ENCODE assay signal across 20 cellular contexts in genomic region chr17:7047566-7047965, GRCh38. TPM values are rescaled to one million over a fixed set of nuclear protein-coding genes. Genes with fewer than 3 reads are reported as not detected.
DNase-seq lines count a peak whose midpoint lies in the region; ATAC-seq and TF ChIP-seq lines count a peak whose summit lies in the region.
"Had no signal": no experiment of that assay in that cellular context is flagged by ENCODE, and none has a peak within 500 bp of the region (broad histone marks: within the 10 kb centered on the region; RNA-seq: fewer than 3 reads in every experiment).

No MANE protein-coding gene starts in this region.

- peaks cover 27% of the 10 kb centered on the region for H3K4me1 Mint-ChIP-seq in activated CD8-positive, alpha-beta T cell treated with anti-CD3 and anti-CD28 coated beads for 36 hours (ENCODE audit: low read depth)
- peaks cover 27% of the 10 kb centered on the region for H3K4me1 Mint-ChIP-seq in activated CD8-positive, alpha-beta T cell treated with anti-CD3 and anti-CD28 coated beads, Interleukin-2, amount 10 ng/mL, durations not matched to agents 7 days and 5 days (ENCODE audit: low read depth)
- H3K4me1 Mint-ChIP-seq in CD8-positive, alpha-beta memory T cell = peaks cover 21 to 39% (median 30%) of the 10 kb centered on the region in 3 donors
- H3K4me1 Mint-ChIP-seq in activated naive CD8-positive, alpha-beta T cell treated with anti-CD3 and anti-CD28 coated beads, Interleukin-2, amount 50 U/mL, for 24 hours = peaks cover 38% of the 10 kb centered on the region
- peaks cover 33% of the 10 kb centered on the region for H3K4me1 Mint-ChIP-seq in nephron progenitor cell

- CTCF ChIA-PET in activated CD8-positive, alpha-beta T cell treated with anti-CD3 and anti-CD28 coated beads for 36 hours (lab: Charles Lee) = interaction anchor here (0.7 to 12.3 kb wide), 5 partner anchors 13 to 145 kb away, joined by 3 to 371 read pairs (median 8); partner anchors contain the start of gene ASGR1
- CTCF ChIA-PET in activated CD8-positive, alpha-beta T cell treated with anti-CD3 and anti-CD28 coated beads, Interleukin-2, amount 10 ng/mL, durations not matched to agents 7 days and 5 days (lab: Charles Lee) = interaction anchor here (0.7 to 13.6 kb wide), 4 partner anchors 34 to 130 kb away, joined by 3 to 395 read pairs (median 4); no protein-coding TSS in a partner anchor
- CTCF ChIA-PET in CD8-positive, alpha-beta memory T cell (lab: Charles Lee) = interaction anchor here (0.7 to 1.2 kb wide), 2 partner anchors 89 to 195 kb away, joined by 3 to 6 read pairs; partner anchors contain the start of gene GABARAP

- no peaks in the 10 kb centered on the region for H3K36me3 Mint-ChIP-seq in activated CD8-positive, alpha-beta T cell treated with anti-CD3 and anti-CD28 coated beads for 36 hours (ENCODE audit: low read depth)
- no peaks in the 10 kb centered on the region for H3K36me3 Mint-ChIP-seq in activated CD8-positive, alpha-beta T cell treated with anti-CD3 and anti-CD28 coated beads, Interleukin-2, amount 10 ng/mL, durations not matched to agents 7 days and 5 days (ENCODE audit: low read depth)
- H3K36me3 Mint-ChIP-seq in CD8-positive, alpha-beta memory T cell = no peaks in the 10 kb centered on the region
- H3K36me3 Mint-ChIP-seq in activated naive CD8-positive, alpha-beta T cell treated with anti-CD3 and anti-CD28 coated beads, Interleukin-2, amount 50 U/mL, for 24 hours (ENCODE audit: low read depth) = no peaks in the 10 kb centered on the region
- H3K36me3 Mint-ChIP-seq in nephron progenitor cell (ENCODE audit: low read depth) = no peaks in the 10 kb centered on the region

- intact Hi-C loops in activated CD8-positive, alpha-beta T cell treated with anti-CD3 and anti-CD28 coated beads for 36 hours (cut with micrococcal nuclease) = no loop called here

- no peak overlapping the region for H3K27ac ChIP-seq in CD8-positive, alpha-beta memory T cell (ENCODE audit: low read depth, low read length)
- H3K27ac ChIP-seq: SJSA1, thoracic aorta had no signal

- peak; percentile 15 for ATAC-seq in activated CD8-positive, alpha-beta T cell treated with anti-CD3 and anti-CD28 coated beads for 36 hours
- no peak for ATAC-seq in activated CD8-positive, alpha-beta T cell treated with anti-CD3 and anti-CD28 coated beads, Interleukin-2, amount 10 ng/mL, durations not matched to agents 7 days and 5 days
- peak; percentile 35 for ATAC-seq in activated naive CD8-positive, alpha-beta T cell treated with anti-CD3 and anti-CD28 coated beads, Interleukin-2, amount 50 U/mL, for 24 hours
- ATAC-seq: sciatic nerve had no signal

- H3K36me3 ChIP-seq in CD8-positive, alpha-beta memory T cell (ENCODE audit: insufficient read depth, low read length) = no peaks in the 10 kb centered on the region
- H3K36me3 ChIP-seq: SJSA1, thoracic aorta had no signal

- H3K4me1 ChIP-seq in CD8-positive, alpha-beta memory T cell (ENCODE audit: insufficient read depth, low read length) = peaks cover 26% of the 10 kb centered on the region

- H3K27ac Mint-ChIP-seq in activated CD8-positive, alpha-beta T cell treated with anti-CD3 and anti-CD28 coated beads for 36 hours = no peak overlapping the region
- H3K27ac Mint-ChIP-seq in activated CD8-positive, alpha-beta T cell treated with anti-CD3 and anti-CD28 coated beads, Interleukin-2, amount 10 ng/mL, durations not matched to agents 7 days and 5 days = no peak overlapping the region
- H3K27ac Mint-ChIP-seq in CD8-positive, alpha-beta memory T cell = peak overlapping the region in 7 of 8 donors; percentile 18 to 96 (median 89)
- no peak overlapping the region for H3K27ac Mint-ChIP-seq in activated naive CD8-positive, alpha-beta T cell treated with anti-CD3 and anti-CD28 coated beads, Interleukin-2, amount 50 U/mL, for 24 hours
- no peak overlapping the region for H3K27ac Mint-ChIP-seq in nephron progenitor cell
- H3K27ac Mint-ChIP-seq: HFFc6 had no signal

- no peaks in the 10 kb centered on the region for H3K9me3 ChIP-seq in CD8-positive, alpha-beta memory T cell (ENCODE audit: low read length)
- H3K9me3 ChIP-seq: SJSA1, thoracic aorta had no signal

- H3K4me3 Mint-ChIP-seq in activated CD8-positive, alpha-beta T cell treated with anti-CD3 and anti-CD28 coated beads for 36 hours = peak overlapping the region; percentile 73
- H3K4me3 Mint-ChIP-seq in activated CD8-positive, alpha-beta T cell treated with anti-CD3 and anti-CD28 coated beads, Interleukin-2, amount 10 ng/mL, durations not matched to agents 7 days and 5 days = no peak overlapping the region
- H3K4me3 Mint-ChIP-seq in CD8-positive, alpha-beta memory T cell = peak overlapping the region in 6 of 7 donors; percentile 47 to 93 (median 86)
- H3K4me3 Mint-ChIP-seq in activated naive CD8-positive, alpha-beta T cell treated with anti-CD3 and anti-CD28 coated beads, Interleukin-2, amount 50 U/mL, for 24 hours = peak overlapping the region; percentile 29
- H3K4me3 Mint-ChIP-seq in nephron progenitor cell = peak overlapping the region; percentile 84

- H3K4me3 ChIP-seq in CD8-positive, alpha-beta memory T cell (ENCODE audit: low read length) = no peak overlapping the region
- H3K4me3 ChIP-seq: SJSA1 had no signal

- H3K27me3 Mint-ChIP-seq in activated CD8-positive, alpha-beta T cell treated with anti-CD3 and anti-CD28 coated beads for 36 hours = peaks cover 2% of the 10 kb centered on the region
- H3K27me3 Mint-ChIP-seq in activated CD8-positive, alpha-beta T cell treated with anti-CD3 and anti-CD28 coated beads, Interleukin-2, amount 10 ng/mL, durations not matched to agents 7 days and 5 days (ENCODE audit: low read depth) = peaks cover 10% of the 10 kb centered on the region
- H3K27me3 Mint-ChIP-seq in CD8-positive, alpha-beta memory T cell = no peaks in the 10 kb centered on the region
- H3K27me3 Mint-ChIP-seq in activated naive CD8-positive, alpha-beta T cell treated with anti-CD3 and anti-CD28 coated beads, Interleukin-2, amount 50 U/mL, for 24 hours = peaks cover 2% of the 10 kb centered on the region
- peaks cover 21% of the 10 kb centered on the region for H3K27me3 Mint-ChIP-seq in nephron progenitor cell (ENCODE audit: low read depth, poor library complexity)

- TF ChIP-seq CTCF in activated CD8-positive, alpha-beta T cell treated with anti-CD3 and anti-CD28 coated beads for 36 hours (IDR thresholded peaks at IDR 0.05) = no peak
- no peak for TF ChIP-seq CTCF in nephron progenitor cell (IDR thresholded peaks at IDR 0.05)

- POLR2A ChIA-PET in activated CD8-positive, alpha-beta T cell treated with anti-CD3 and anti-CD28 coated beads for 36 hours (lab: Charles Lee) = interaction anchor here (1.1 to 1.3 kb wide), 2 partner anchors 86 to 89 kb away, joined by 3 read pairs; no protein-coding TSS in a partner anchor
- POLR2A ChIA-PET in activated CD8-positive, alpha-beta T cell treated with anti-CD3 and anti-CD28 coated beads, Interleukin-2, amount 10 ng/mL, durations not matched to agents 7 days and 5 days (lab: Charles Lee) = interaction anchor here (2.3 to 2.9 kb wide), 2 partner anchors 12 to 85 kb away, joined by 16 to 24 read pairs; partner anchors contain the start of gene SLC16A13
- POLR2A ChIA-PET in CD8-positive, alpha-beta memory T cell (lab: Charles Lee) = interaction anchor here (0.6 to 1.0 kb wide), 2 partner anchors 12 to 637 kb away, joined by 3 read pairs; no protein-coding TSS in a partner anchor

- no peaks in the 10 kb centered on the region for H3K27me3 ChIP-seq in CD8-positive, alpha-beta memory T cell (ENCODE audit: insufficient read depth, low read length, poor library complexity, severe bottlenecking)

- peak; percentile 57 for DNase-seq in activated CD8-positive, alpha-beta T cell treated with anti-CD3 and anti-CD28 coated beads for 36 hours
- DNase-seq in activated CD8-positive, alpha-beta T cell treated with anti-CD3 and anti-CD28 coated beads, Interleukin-2, amount 10 ng/mL, durations not matched to agents 7 days and 5 days = no peak
- no peak for DNase-seq in CD8-positive, alpha-beta memory T cell
- DNase-seq in activated naive CD8-positive, alpha-beta T cell treated with anti-CD3 and anti-CD28 coated beads, Interleukin-2, amount 50 U/mL, for 24 hours = no peak
- no peak for DNase-seq in nephron progenitor cell
- DNase-seq in middle frontal gyrus (ENCODE audit: extremely low spot score, low spot score) = no peak
- DNase-seq in NCI-H82 (lab: John Stamatoyannopoulos, UW) = no peak
- DNase-seq in GM19238 (ENCODE audit: insufficient read length, low spot score) = no peak
- DNase-seq: glutamatergic neuron; HFFc6; kidney glomerular epithelial cell; NCI-H1048; NCI-H2171; NK-92 treated with Interleukin-12 subunit alpha and Interleukin-12 subunit beta, amount 100 ng/mL, for 24 hours had no signal

- H3K9me3 Mint-ChIP-seq in activated CD8-positive, alpha-beta T cell treated with anti-CD3 and anti-CD28 coated beads for 36 hours = no peaks in the 10 kb centered on the region
- no peaks in the 10 kb centered on the region for H3K9me3 Mint-ChIP-seq in activated CD8-positive, alpha-beta T cell treated with anti-CD3 and anti-CD28 coated beads, Interleukin-2, amount 10 ng/mL, durations not matched to agents 7 days and 5 days (ENCODE audit: insufficient read depth)
- H3K9me3 Mint-ChIP-seq in CD8-positive, alpha-beta memory T cell = no peaks in the 10 kb centered on the region
- H3K9me3 Mint-ChIP-seq in activated naive CD8-positive, alpha-beta T cell treated with anti-CD3 and anti-CD28 coated beads, Interleukin-2, amount 50 U/mL, for 24 hours = no peaks in the 10 kb centered on the region
- no peaks in the 10 kb centered on the region for H3K9me3 Mint-ChIP-seq in nephron progenitor cell
- H3K9me3 Mint-ChIP-seq: HFFc6 had no signal

RNA-seq across cellular contexts. Expression of gene SLC16A11, which starts 3.7 kb away (rescaled TPM):
- total RNA-seq in activated CD8-positive, alpha-beta T cell treated with anti-CD3 and anti-CD28 coated beads for 36 hours = 1 to 10 TPM; 3.1 to 3.4 TPM
- total RNA-seq in activated CD8-positive, alpha-beta T cell treated with anti-CD3 and anti-CD28 coated beads, Interleukin-2, amount 10 ng/mL, durations not matched to agents 7 days and 5 days = under 1 TPM; 0.34 to 0.39 TPM
- 1 to 10 TPM; 1.3 to 1.8 TPM for total RNA-seq in CD8-positive, alpha-beta memory T cell
- polyA plus RNA-seq in CD8-positive, alpha-beta memory T cell = 1.6 TPM
- total RNA-seq: HFFc6, SJSA1 had no signal

RNA-seq across cellular contexts. Expression of gene SLC16A13, which starts 11.8 kb away (rescaled TPM):
- 1 to 10 TPM; 4.8 to 5.9 TPM for total RNA-seq in activated CD8-positive, alpha-beta T cell treated with anti-CD3 and anti-CD28 coated beads for 36 hours
- 10 to 100 TPM; 14.8 to 15.0 TPM for total RNA-seq in activated CD8-positive, alpha-beta T cell treated with anti-CD3 and anti-CD28 coated beads, Interleukin-2, amount 10 ng/mL, durations not matched to agents 7 days and 5 days
- total RNA-seq in CD8-positive, alpha-beta memory T cell = 1 to 10 TPM; 7.7 to 8.1 TPM
- polyA plus RNA-seq in CD8-positive, alpha-beta memory T cell = 1.4 TPM
- total RNA-seq: SJSA1 had no signal

RNA-seq across cellular contexts. Expression of gene BCL6B, which starts 24.7 kb away (rescaled TPM):
- 1 to 10 TPM; 1.2 to 2.4 TPM for total RNA-seq in activated CD8-positive, alpha-beta T cell treated with anti-CD3 and anti-CD28 coated beads for 36 hours
- total RNA-seq in activated CD8-positive, alpha-beta T cell treated with anti-CD3 and anti-CD28 coated beads, Interleukin-2, amount 10 ng/mL, durations not matched to agents 7 days and 5 days = under 1 TPM; 0.47 to 0.63 TPM
- under 1 TPM; 0.24 to 0.59 TPM for total RNA-seq in CD8-positive, alpha-beta memory T cell
- 0.09 TPM for polyA plus RNA-seq in CD8-positive, alpha-beta memory T cell
- total RNA-seq: HFFc6, myocyte, SJSA1 had no signal

RNA-seq across cellular contexts. Expression of gene CLEC10A, which starts 32.5 kb away (rescaled TPM):
- total RNA-seq in activated CD8-positive, alpha-beta T cell treated with anti-CD3 and anti-CD28 coated beads for 36 hours = not detected
- not detected for total RNA-seq in activated CD8-positive, alpha-beta T cell treated with anti-CD3 and anti-CD28 coated beads, Interleukin-2, amount 10 ng/mL, durations not matched to agents 7 days and 5 days
- under 1 TPM; 0.33 to 0.42 TPM for total RNA-seq in CD8-positive, alpha-beta memory T cell
- polyA plus RNA-seq in CD8-positive, alpha-beta memory T cell = not detected
- total RNA-seq: A673, endothelial cell of umbilical vein, HFFc6, myocyte, SJSA1 had no signal

RNA-seq across cellular contexts. Expression of gene RNASEK, which starts 35.1 kb away (rescaled TPM):
- total RNA-seq in activated CD8-positive, alpha-beta T cell treated with anti-CD3 and anti-CD28 coated beads for 36 hours = 100 to 1,000 TPM in 1 of 2 experiments, 10 to 100 TPM in 1; 98.4 to 107 TPM
- 100 to 1,000 TPM; 104 to 116 TPM for total RNA-seq in activated CD8-positive, alpha-beta T cell treated with anti-CD3 and anti-CD28 coated beads, Interleukin-2, amount 10 ng/mL, durations not matched to agents 7 days and 5 days
- 100 to 1,000 TPM; 160 to 169 TPM for total RNA-seq in CD8-positive, alpha-beta memory T cell
- 795 TPM for polyA plus RNA-seq in CD8-positive, alpha-beta memory T cell

Comparison
In these comparisons a context has a peak if more than half of its experiments do, and no peak if none do; other contexts are left out.
1. H3K27ac Mint-ChIP-seq: peak in CD8-positive, alpha-beta memory T cell (7 of 8); none in activated CD8-positive, alpha-beta T cell treated with anti-CD3 and anti-CD28 coated beads for 36 hours (single experiment), activated CD8-positive, alpha-beta T cell treated with anti-CD3 and anti-CD28 coated beads, Interleukin-2, amount 10 ng/mL, durations not matched to agents 7 days and 5 days (single experiment), activated naive CD8-positive, alpha-beta T cell treated with anti-CD3 and anti-CD28 coated beads, Interleukin-2, amount 50 U/mL, for 24 hours (single experiment) and nephron progenitor cell (single experiment).